8 cellular contexts compared by ENCODE assay signal in genomic region chr11:34585870-34586654, GRCh38. TPM values are rescaled to one million over a fixed set of nuclear protein-coding genes. Genes with fewer than 3 reads are reported as not detected.
A peak's percentile ranks its signal among the peaks of the same experiment; 100 is the strongest.
DNase-seq lines count a peak whose midpoint lies in the region; ATAC-seq and TF ChIP-seq lines count a peak whose summit lies in the region.

No MANE protein-coding gene starts in this region.

- H3K9ac ChIP-seq in HUES48 (ENCODE audit: low read depth, low read length) (no peak overlapping the region), mucosa of stomach (ENCODE audit: low read length) (peak overlapping the region; percentile 51)

- POLR2A ChIA-PET in RWPE1 (lab: Yijun Ruan, JAX; ENCODE audit: low non-redundant PET): no interaction called here

- H3K27me3 ChIP-seq in HUES48 (ENCODE audit: control insufficient read depth, insufficient read depth, low read length): no peaks in the 10 kb centered on the region
- no peaks in the 10 kb centered on the region for H3K27me3 ChIP-seq in mucosa of stomach (ENCODE audit: control insufficient read depth, insufficient read depth, low read length)
- no peaks in the 10 kb centered on the region for H3K27me3 ChIP-seq in MG63

- peaks cover 5% of the 10 kb centered on the region; the same call in 1 of the 2 replicates for H3K4me1 ChIP-seq in HUES48 (ENCODE audit: control insufficient read depth, insufficient read depth, low read length)
- H3K4me1 ChIP-seq in mucosa of stomach (ENCODE audit: control insufficient read depth, insufficient read depth, low read length): peaks cover 36% of the 10 kb centered on the region

- H3K4me3 ChIP-seq in HUES48 (ENCODE audit: low read depth, low read length) (0 out of 2 replicates have a peak overlapping the region, but pooled peaks have one; percentile 18), epithelial cell of esophagus (ENCODE audit: low read length) (no peak overlapping the region), mucosa of stomach (ENCODE audit: low read length) (no peak overlapping the region), MG63 (no peak overlapping the region)

- TF ChIP-seq CTCF in RWPE1 (conservative IDR thresholded peaks at IDR 0.05; ENCODE audit: low read depth): peak; percentile 74
- peak; percentile 57 for TF ChIP-seq CTCF in epithelial cell of esophagus (IDR thresholded peaks at IDR 0.05; ENCODE audit: insufficient read depth, low read depth, low read length, missing control alignments)

- peak; percentile 84 for ATAC-seq in GM19467 (IDR thresholded peaks at IDR 0.05; ENCODE audit: unreplicated experiment)

- H3K27ac ChIP-seq in HUES48 (ENCODE audit: low read depth, low read length) (peak overlapping the region; percentile 2), RWPE1 (peak overlapping the region; percentile 48)

- H3K36me3 ChIP-seq in HUES48 (ENCODE audit: control insufficient read depth, insufficient read depth, low read length) (no peaks in the 10 kb centered on the region), mucosa of stomach (ENCODE audit: control insufficient read depth, insufficient read depth, low read length) (no peaks in the 10 kb centered on the region), MG63 (no peaks in the 10 kb centered on the region)

- H3K9me3 ChIP-seq in HUES48 (ENCODE audit: control insufficient read depth, insufficient read depth, low read length) (no peaks in the 10 kb centered on the region), mucosa of stomach (ENCODE audit: control insufficient read depth, low read length) (no peaks in the 10 kb centered on the region), MG63 (peaks cover 2% of the 10 kb centered on the region; the same call in 1 of the 2 replicates)

- CTCF ChIA-PET in RWPE1 (lab: Yijun Ruan, JAX): interaction anchor here (0.7 to 2.4 kb wide), 15 partner anchors 9 to 805 kb away, joined by 3 to 12 read pairs (median 4); no protein-coding TSS in a partner anchor

- DNase-seq in DMS53 (lab: John Stamatoyannopoulos, UW) (peak; percentile 63), RWPE1 (ENCODE audit: low spot score) (peak; percentile 70), epithelial cell of esophagus (ENCODE audit: low read depth) (peak; percentile 63), HK-2 (ENCODE audit: unreplicated experiment) (no peak), MG63 (no peak)

RNA-seq across cellular contexts. Expression of gene EHF, which starts 34.8 kb away (rescaled TPM):
- total RNA-seq in MG63 (2014; rRNA removed; shearing (Covaris generic); ENCODE audit: low replicate concordance): 1.2 and 6.0 TPM in 2 replicates

Comparison
In these comparisons a context has a peak if more than half of its experiments do, and no peak if none do; other contexts are left out.
1. DNase-seq: peak in DMS53 (single experiment), RWPE1 (single experiment) and epithelial cell of esophagus (single experiment); none in HK-2 (single experiment) and MG63 (single experiment).